ENCODE assay signal across 28 cellular contexts in genomic region chr16:67375161-67375560, GRCh38. TPM values are rescaled to one million over a fixed set of nuclear protein-coding genes. Genes with fewer than 3 reads are reported as not detected.
"Had no signal": no experiment of that assay in that cellular context is flagged by ENCODE, and none has a peak within 500 bp of the region (broad histone marks: within the 10 kb centered on the region; RNA-seq: fewer than 3 reads in every experiment).

No MANE protein-coding gene starts in this region.

- FAIRE-seq: bronchial epithelial cell, frontal cortex, urothelium cell line had no signal

- H3K4me1 Mint-ChIP-seq: activated CD4-positive, alpha-beta T cell treated with anti-CD3 and anti-CD28 coated beads, Interleukin-2, amount 10 ng/mL, durations not matched to agents 24 days and 14 days; central memory CD8-positive, alpha-beta T cell; mesothelial cell of epicardium; naive B cell had no signal

- DNase-seq: activated CD4-positive, alpha-beta memory T cell treated with anti-CD3 and anti-CD28 coated beads for 36 hours; activated CD4-positive, alpha-beta T cell treated with anti-CD3 and anti-CD28 coated beads, Interleukin-2, amount 10 ng/mL, durations not matched to agents 24 days and 14 days; activated CD4-positive, CD25-positive, alpha-beta regulatory T cell treated with anti-CD3 and anti-CD28 coated beads, Interleukin-2, amount 50 U/mL, for 72 hours; activated CD8-positive, alpha-beta memory T cell treated with anti-CD3 and anti-CD28 coated beads, Interleukin-2, amount 50 U/mL, for 48 hours; activated gamma-delta T cell; activated naive CD4-positive, alpha-beta T cell treated with anti-CD3 and anti-CD28 coated beads, Interleukin-2, amount 50 U/mL, for 16 hours; activated T-cell treated with anti-CD3 and anti-CD28 coated beads, Interleukin-2, amount 50 U/mL, for 24 hours; amygdala; esophagus squamous epithelium; kidney glomerular epithelial cell; left lung; naive B cell; nephron progenitor cell; ovary; psoas muscle; spleen; stimulated activated naive CD4-positive, alpha-beta T cell treated with Interleukin-2 at 50 U/mL for 16 hours; T-helper 2 cell; transverse colon had no signal

- H3K27me3 ChIP-seq: esophagus squamous epithelium, left lung, ovary, transverse colon had no signal

- H3K9me3 Mint-ChIP-seq: activated CD4-positive, alpha-beta memory T cell treated with anti-CD3 and anti-CD28 coated beads for 36 hours; activated CD4-positive, alpha-beta T cell treated with anti-CD3 and anti-CD28 coated beads, Interleukin-2, amount 10 ng/mL, durations not matched to agents 24 days and 14 days; activated T-cell treated with anti-CD3 and anti-CD28 coated beads, Interleukin-2, amount 50 U/mL, for 24 hours; central memory CD8-positive, alpha-beta T cell; dendritic cell treated with granulocyte-macrophage colony-stimulating factor and Interleukin-4, amounts not matched to agents 40 ng/mL and 50 ng/mL, for 4 days; mesothelial cell of epicardium; naive B cell; nephron progenitor cell had no signal

- H3K4me3 ChIP-seq: esophagus squamous epithelium, left lung, ovary, psoas muscle, spleen, transverse colon had no signal

- H3K4me1 ChIP-seq: esophagus squamous epithelium, left lung, transverse colon had no signal

- H3K36me3 ChIP-seq: esophagus squamous epithelium, left lung, neutrophil, ovary, spleen, transverse colon had no signal

- ATAC-seq: left lung, psoas muscle had no signal

- H3K4me3 Mint-ChIP-seq: activated CD4-positive, alpha-beta memory T cell treated with anti-CD3 and anti-CD28 coated beads for 36 hours; activated CD4-positive, alpha-beta T cell treated with anti-CD3 and anti-CD28 coated beads, Interleukin-2, amount 10 ng/mL, durations not matched to agents 24 days and 14 days; activated T-cell treated with anti-CD3 and anti-CD28 coated beads, Interleukin-2, amount 50 U/mL, for 24 hours; central memory CD8-positive, alpha-beta T cell; dendritic cell treated with granulocyte-macrophage colony-stimulating factor and Interleukin-4, amounts not matched to agents 40 ng/mL and 50 ng/mL, for 4 days; mesothelial cell of epicardium; naive B cell; nephron progenitor cell had no signal

- H3K27ac Mint-ChIP-seq: activated CD4-positive, alpha-beta memory T cell treated with anti-CD3 and anti-CD28 coated beads for 36 hours; activated CD4-positive, alpha-beta T cell treated with anti-CD3 and anti-CD28 coated beads, Interleukin-2, amount 10 ng/mL, durations not matched to agents 24 days and 14 days; activated T-cell treated with anti-CD3 and anti-CD28 coated beads, Interleukin-2, amount 50 U/mL, for 24 hours; dendritic cell treated with granulocyte-macrophage colony-stimulating factor and Interleukin-4, amounts not matched to agents 40 ng/mL and 50 ng/mL, for 4 days; mesothelial cell of epicardium; naive B cell; nephron progenitor cell had no signal

- H3K36me3 Mint-ChIP-seq: activated CD4-positive, alpha-beta memory T cell treated with anti-CD3 and anti-CD28 coated beads for 36 hours; mesothelial cell of epicardium; naive B cell had no signal

- H3K9me3 ChIP-seq: esophagus squamous epithelium, left lung, neutrophil, ovary, psoas muscle, spleen, transverse colon had no signal

- H3K27ac ChIP-seq: esophagus squamous epithelium, left lung, neutrophil, ovary, psoas muscle, spleen, transverse colon had no signal

RNA-seq across cellular contexts. Expression of gene TPPP3, which starts 18.1 kb away (rescaled TPM):
- total RNA-seq: activated CD4-positive, alpha-beta memory T cell treated with anti-CD3 and anti-CD28 coated beads for 36 hours; activated CD4-positive, alpha-beta T cell treated with anti-CD3 and anti-CD28 coated beads, Interleukin-2, amount 10 ng/mL, durations not matched to agents 24 days and 14 days; bronchial epithelial cell; lung microvascular endothelial cell had no signal

RNA-seq across cellular contexts. Expression of gene LRRC36, which starts 48.5 kb away (rescaled TPM):
- total RNA-seq: bronchial epithelial cell, esophagus squamous epithelium, lung microvascular endothelial cell, psoas muscle had no signal

RNA-seq across cellular contexts. Expression of gene KCTD19, which starts 48.6 kb away (rescaled TPM):
- total RNA-seq: bronchial epithelial cell, lung microvascular endothelial cell, psoas muscle, transverse colon had no signal

RNA-seq across cellular contexts. Expression of gene HSD11B2, which starts 55.8 kb away (rescaled TPM):
- total RNA-seq: lung microvascular endothelial cell, temporal lobe had no signal
